In the genomic region with DNA sequence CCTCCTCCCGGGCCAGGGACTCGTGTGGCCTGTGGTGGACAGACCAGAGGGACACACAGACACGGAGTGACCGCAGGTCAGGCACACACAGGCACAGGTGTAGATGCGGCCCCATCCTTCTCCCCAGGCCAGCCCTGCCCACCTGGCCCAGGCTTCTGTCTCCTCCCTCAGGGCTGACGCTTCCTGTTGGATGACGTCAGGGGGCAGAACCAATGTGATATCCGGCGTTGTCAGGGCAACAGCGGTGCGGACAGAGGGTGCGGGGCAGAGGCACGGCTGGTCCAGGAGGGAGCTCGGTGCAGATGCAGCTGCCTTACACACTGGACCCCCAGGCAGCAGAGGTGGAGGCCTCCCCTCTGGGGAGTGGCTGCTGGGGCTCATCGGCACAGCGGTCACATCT, we compare ENCODE assay signal across 1 cellular context.
A peak's percentile ranks its signal among the peaks of the same experiment; 100 is the strongest.
TF ChIP-seq lines count a peak whose summit lies in the region.

No MANE protein-coding gene starts in this region.

TF ChIP-seq in GM12878, 131 proteins besides CTCF, POLR2A, EP300 and RAD21:
- TF ChIP-seq ZSCAN29 (IDR thresholded peaks at IDR 0.05) (no peak), CBFB (IDR thresholded peaks at IDR 0.05; ENCODE audit: low read depth) (no peak), SMARCA5 (IDR thresholded peaks at IDR 0.05) (no peak), BCLAF1 (IDR thresholded peaks at IDR 0.05) (no peak), CBX3 (IDR thresholded peaks at IDR 0.05; ENCODE audit: borderline replicate concordance, low read depth) (no peak), ATF7 (IDR thresholded peaks at IDR 0.05; ENCODE audit: low read depth) (peak; percentile 94), SPI1 (IDR thresholded peaks at IDR 0.05; ENCODE audit: borderline replicate concordance, insufficient read depth, low read depth, low read length) (no peak), CREB1 (IDR thresholded peaks at IDR 0.05; ENCODE audit: low read depth) (peak; percentile 88), ZNF622 (IDR thresholded peaks at IDR 0.05) (no peak), ZNF207 (IDR thresholded peaks at IDR 0.05; ENCODE audit: borderline replicate concordance) (no peak), YBX1 (IDR thresholded peaks at IDR 0.05) (no peak), SMC3 (IDR thresholded peaks at IDR 0.05; ENCODE audit: borderline replicate concordance, low read length) (no peak), ZBTB11 (CRISPR knock-in tag; IDR thresholded peaks at IDR 0.05) (no peak), NR2C2 (IDR thresholded peaks at IDR 0.05; ENCODE audit: borderline replicate concordance, control insufficient read depth, insufficient read length, low read depth) (no peak), MYB (IDR thresholded peaks at IDR 0.05; ENCODE audit: borderline replicate concordance, low read depth, low read length) (no peak), SREBF1 (IDR thresholded peaks at IDR 0.05; ENCODE audit: low read length) (no peak), WRNIP1 (IDR thresholded peaks at IDR 0.05; ENCODE audit: borderline replicate concordance, low read depth, low read length) (no peak), STAT1 (conservative IDR thresholded peaks at IDR 0.05) (no peak), BACH1 (IDR thresholded peaks at IDR 0.05; ENCODE audit: borderline replicate concordance) (no peak), CHD2 (IDR thresholded peaks at IDR 0.05; ENCODE audit: borderline replicate concordance, low read depth, low read length) (peak; percentile 48; the same call in 1 of the 2 replicates), CREM (IDR thresholded peaks at IDR 0.05; ENCODE audit: low read depth) (peak; percentile 89), HDGF (IDR thresholded peaks at IDR 0.05) (peak; percentile 14; the same call in 1 of the 2 replicates), BMI1 (IDR thresholded peaks at IDR 0.05; ENCODE audit: borderline replicate concordance) (peak; percentile 90)
- TF ChIP-seq, protein P1, sequence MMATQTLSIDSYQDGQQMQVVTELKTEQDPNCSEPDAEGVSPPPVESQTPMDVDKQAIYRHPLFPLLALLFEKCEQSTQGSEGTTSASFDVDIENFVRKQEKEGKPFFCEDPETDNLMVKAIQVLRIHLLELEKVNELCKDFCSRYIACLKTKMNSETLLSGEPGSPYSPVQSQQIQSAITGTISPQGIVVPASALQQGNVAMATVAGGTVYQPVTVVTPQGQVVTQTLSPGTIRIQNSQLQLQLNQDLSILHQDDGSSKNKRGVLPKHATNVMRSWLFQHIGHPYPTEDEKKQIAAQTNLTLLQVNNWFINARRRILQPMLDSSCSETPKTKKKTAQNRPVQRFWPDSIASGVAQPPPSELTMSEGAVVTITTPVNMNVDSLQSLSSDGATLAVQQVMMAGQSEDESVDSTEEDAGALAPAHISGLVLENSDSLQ (IDR thresholded peaks at IDR 0.05): no peak
